25 cellular contexts compared by ENCODE assay signal in the genomic region with DNA sequence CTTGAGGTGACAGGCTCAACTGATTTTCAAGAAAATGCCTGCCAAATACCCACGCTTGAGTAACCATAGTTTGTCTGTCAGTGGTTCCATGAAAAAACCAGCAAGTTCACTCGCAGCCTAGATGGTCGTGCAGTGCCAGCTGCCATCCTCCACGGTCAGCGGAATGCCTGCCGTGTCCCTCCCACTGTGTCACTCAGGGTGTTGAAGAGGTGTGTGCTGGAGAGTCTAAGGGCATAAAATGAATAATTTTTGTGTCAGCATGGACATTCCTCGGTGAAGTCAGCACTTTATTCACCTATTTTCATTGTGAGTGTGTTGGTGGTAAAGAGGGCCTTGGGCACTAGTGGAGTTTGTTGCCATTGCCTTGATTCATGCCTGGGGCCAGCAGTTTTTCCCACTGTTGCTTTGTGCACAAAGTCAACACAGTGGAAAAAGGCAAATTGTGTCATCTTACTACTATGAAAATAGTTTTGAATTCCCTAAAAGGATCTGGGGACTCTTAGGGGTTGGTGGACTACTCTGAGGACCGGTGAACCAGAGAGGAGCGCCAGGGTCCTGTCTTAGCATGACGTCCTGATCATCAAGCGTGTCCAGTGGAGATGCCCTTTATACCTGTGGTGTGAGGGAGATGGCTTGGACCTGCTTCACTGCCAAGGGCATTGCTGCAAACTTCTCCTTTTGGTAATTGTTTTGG. TPM values are rescaled to one million over a fixed set of nuclear protein-coding genes. Genes with fewer than 3 reads are reported as not detected.
DNase-seq lines count a peak whose midpoint lies in the region; ATAC-seq and TF ChIP-seq lines count a peak whose summit lies in the region.
"Had no signal": no experiment of that assay in that cellular context is flagged by ENCODE, and none has a peak within 500 bp of the region (broad histone marks: within the 10 kb centered on the region; RNA-seq: fewer than 3 reads in every experiment).

No MANE protein-coding gene starts in this region.

- no peak for TF ChIP-seq CTCF in right atrium auricular region (IDR thresholded peaks at IDR 0.05)
- no peak for TF ChIP-seq CTCF in heart left ventricle (IDR thresholded peaks at IDR 0.05)
- no peak for TF ChIP-seq CTCF in omental fat pad (IDR thresholded peaks at IDR 0.05)
- no peak for TF ChIP-seq CTCF in upper lobe of left lung (IDR thresholded peaks at IDR 0.05)

- H3K27ac ChIP-seq in right atrium auricular region: peak overlapping the region; percentile 29 to 55
- peak overlapping the region in 3 of 12 donors; percentile 25 to 44 (median 40) for H3K27ac ChIP-seq in heart left ventricle
- H3K27ac ChIP-seq in aorta (ENCODE audit: low read depth in 1 of 2, low read length in 2 of 2): peak overlapping the region in 1 of 2 donors; percentile 52
- peak overlapping the region in 2 of 4 donors; percentile 40 to 42 for H3K27ac ChIP-seq in upper lobe of left lung
- H3K27ac ChIP-seq: A549, pancreas, Peyer's patch had no signal

- WGBS in heart left ventricle, 4 donors: 65 to 91% (median 76%) methylated on average over 11 of the region's 11 CpGs
- WGBS in aorta, 2 donors: 46 to 57% methylated on average over 11 of the region's 11 CpGs
- WGBS in upper lobe of left lung, 2 donors: 76 to 89% methylated on average over 11 of the region's 11 CpGs

- peaks cover 0 to 12% of the 10 kb centered on the region in 2 donors for H3K4me1 ChIP-seq in right atrium auricular region
- H3K4me1 ChIP-seq in heart left ventricle: peaks cover 0 to 15% (median 0%) of the 10 kb centered on the region in 12 donors
- no peaks in the 10 kb centered on the region for H3K4me1 ChIP-seq in aorta (ENCODE audit: control insufficient read depth in 1 of 2, insufficient read depth in 2 of 2, low read length in 2 of 2)
- peaks cover 0 to 12% (median 7%) of the 10 kb centered on the region in 4 donors for H3K4me1 ChIP-seq in upper lobe of left lung
- H3K4me1 ChIP-seq: A549, Caco-2, pancreas, Peyer's patch had no signal

- intact Hi-C loops in heart left ventricle (cut with DNase I) (loop anchor here in 1 of 10 donors (5.0 kb wide), 1 partner anchor 36 kb away; a partner anchor contains a TSS), aorta (cut with DNase I) (loop anchor here (2.0 to 5.0 kb wide), 2 partner anchors 36 kb away; a partner anchor contains a TSS)

- no peaks in the 10 kb centered on the region for H3K27me3 ChIP-seq in right atrium auricular region
- H3K27me3 ChIP-seq in heart left ventricle: no peaks in the 10 kb centered on the region
- H3K27me3 ChIP-seq in aorta (ENCODE audit: control insufficient read depth in 1 of 2, insufficient read depth in 2 of 2, low read length in 1 of 2): no peaks in the 10 kb centered on the region
- no peaks in the 10 kb centered on the region for H3K27me3 ChIP-seq in upper lobe of left lung
- H3K27me3 ChIP-seq: pancreas, Peyer's patch, sigmoid colon, stomach had no signal

- no peaks in the 10 kb centered on the region for H3K9me3 ChIP-seq in right atrium auricular region
- H3K9me3 ChIP-seq in heart left ventricle: no peaks in the 10 kb centered on the region
- H3K9me3 ChIP-seq in aorta (ENCODE audit: control insufficient read depth, low read length): no peaks in the 10 kb centered on the region
- no peaks in the 10 kb centered on the region for H3K9me3 ChIP-seq in upper lobe of left lung
- H3K9me3 ChIP-seq: A549, Caco-2, pancreas, Peyer's patch, sigmoid colon, stomach had no signal

- no peak for ATAC-seq in heart left ventricle
- peak; percentile 20 for ATAC-seq in omental fat pad (ENCODE audit: low FRiP score)
- ATAC-seq in aorta (ENCODE audit: low FRiP score): peak; percentile 20
- no peak for ATAC-seq in upper lobe of left lung (ENCODE audit: low FRiP score in 2 of 2)
- no peak for ATAC-seq in HG02678 (IDR thresholded peaks at IDR 0.05; ENCODE audit: unreplicated experiment)
- ATAC-seq: A549; naive thymus-derived CD8-positive, alpha-beta T cell had no signal

- no peak for TF ChIP-seq EP300 in upper lobe of left lung (IDR thresholded peaks at IDR 0.05)

- H3K4me3 ChIP-seq in right atrium auricular region: no peak overlapping the region
- H3K4me3 ChIP-seq in heart left ventricle: no peak overlapping the region
- no peak overlapping the region for H3K4me3 ChIP-seq in aorta (ENCODE audit: low read length in 2 of 2)
- H3K4me3 ChIP-seq in upper lobe of left lung: no peak overlapping the region
- H3K4me3 ChIP-seq: A549, pancreas, Peyer's patch, sigmoid colon, stomach had no signal

- DNase-seq in right atrium auricular region (ENCODE audit: low spot score) (no peak), heart left ventricle (no peak), cerebellum (ENCODE audit: low spot score) (peak; percentile 41), omental fat pad (ENCODE audit: low spot score) (no peak), aorta (no peak), upper lobe of left lung (no peak)
- DNase-seq in activated CD4-positive, alpha-beta T cell treated with anti-CD3 and anti-CD28 coated beads, Interleukin-2, amount 50 U/mL, for 4 hours: no peak
- DNase-seq: activated naive CD4-positive, alpha-beta T cell; activated T-cell treated with anti-CD3 and anti-CD28 coated beads, Interleukin-2, amount 50 U/mL, for 24 hours; Caco-2; DND-41; KBM-7; MM.1S; naive thymus-derived CD8-positive, alpha-beta T cell; NCI-H146; NCI-H526 treated with DMSO at 0.1 percent for 48 hours; pancreas; Peyer's patch; sigmoid colon; stomach had no signal

- TF ChIP-seq POLR2A in heart left ventricle (IDR thresholded peaks at IDR 0.05): no peak
- no peak for TF ChIP-seq POLR2A in upper lobe of left lung (IDR thresholded peaks at IDR 0.05)

- peaks cover 19% of the 10 kb centered on the region for H3K36me3 ChIP-seq in right atrium auricular region
- H3K36me3 ChIP-seq in heart left ventricle: peaks cover 0 to 69% (median 20%) of the 10 kb centered on the region in 9 donors
- H3K36me3 ChIP-seq in aorta (ENCODE audit: control insufficient read depth in 1 of 2, insufficient read depth in 2 of 2, low read length in 1 of 2): peaks cover 0 to 1% of the 10 kb centered on the region in 2 donors
- H3K36me3 ChIP-seq in upper lobe of left lung: peaks cover 0 to 41% (median 14%) of the 10 kb centered on the region in 4 donors

RNA-seq across cellular contexts. Expression of a gene that starts 17.6 kb away (rescaled TPM):
- 1 to 10 TPM; 5.4 to 8.8 TPM for total RNA-seq in right atrium auricular region
- 1 to 10 TPM; 2.4 to 6.0 (median 3.1) TPM for total RNA-seq in heart left ventricle
- 1 to 10 TPM; 1.3 to 2.4 TPM for polyA plus RNA-seq in heart left ventricle
- 9.8 TPM for total RNA-seq in cerebellum
- 10 to 100 TPM; 11.0 to 30.9 (median 18.9) TPM for total RNA-seq in omental fat pad
- total RNA-seq in aorta: 10 to 100 TPM; 20.2 to 22.2 TPM
- 10 to 100 TPM in 1 of 2 donors, 1 to 10 TPM in 1; 3.1 to 26.1 TPM for polyA plus RNA-seq in aorta
- total RNA-seq in upper lobe of left lung: 10 to 100 TPM in 5 of 6 donors, 1 to 10 TPM in 1; 7.7 to 43.0 (median 19.4) TPM

RNA-seq across cellular contexts. Expression of a gene that starts 36.9 kb away (rescaled TPM):
- total RNA-seq in right atrium auricular region (100 to 1,000 TPM in 1 of 2 donors, 10 to 100 TPM in 1; 88.9 to 199 TPM), heart left ventricle (10 to 100 TPM; 11.7 to 88.1 (median 29.6) TPM), cerebellum (0.73 TPM), omental fat pad (100 to 1,000 TPM; 156 to 545 (median 222) TPM), aorta (100 to 1,000 TPM in 1 of 2 donors, 10 to 100 TPM in 1; 83.0 to 131 TPM), upper lobe of left lung (100 to 1,000 TPM in 5 of 6 donors, 10 to 100 TPM in 1; 70.5 to 447 (median 322) TPM)
- polyA plus RNA-seq in heart left ventricle (10 to 100 TPM; 15.7 to 27.9 TPM), aorta (100 to 1,000 TPM in 1 of 2 donors, 10 to 100 TPM in 1; 76.7 to 105 TPM)
- total RNA-seq: activated CD8-positive, alpha-beta memory T cell treated with anti-CD3 and anti-CD28 coated beads for 36 hours; HT-29; SK-MEL-5 had no signal
- polyA plus RNA-seq: A549; naive thymus-derived CD8-positive, alpha-beta T cell had no signal

Comparison
In these comparisons a context has a peak if more than half of its experiments do, and no peak if none do; other contexts are left out.
1. ATAC-seq: peak in omental fat pad (single experiment) and aorta (single experiment); none in heart left ventricle (0 of 4), upper lobe of left lung (0 of 2) and HG02678 (single experiment).